ENCODE assay signal across 8 cellular contexts in the genomic region with DNA sequence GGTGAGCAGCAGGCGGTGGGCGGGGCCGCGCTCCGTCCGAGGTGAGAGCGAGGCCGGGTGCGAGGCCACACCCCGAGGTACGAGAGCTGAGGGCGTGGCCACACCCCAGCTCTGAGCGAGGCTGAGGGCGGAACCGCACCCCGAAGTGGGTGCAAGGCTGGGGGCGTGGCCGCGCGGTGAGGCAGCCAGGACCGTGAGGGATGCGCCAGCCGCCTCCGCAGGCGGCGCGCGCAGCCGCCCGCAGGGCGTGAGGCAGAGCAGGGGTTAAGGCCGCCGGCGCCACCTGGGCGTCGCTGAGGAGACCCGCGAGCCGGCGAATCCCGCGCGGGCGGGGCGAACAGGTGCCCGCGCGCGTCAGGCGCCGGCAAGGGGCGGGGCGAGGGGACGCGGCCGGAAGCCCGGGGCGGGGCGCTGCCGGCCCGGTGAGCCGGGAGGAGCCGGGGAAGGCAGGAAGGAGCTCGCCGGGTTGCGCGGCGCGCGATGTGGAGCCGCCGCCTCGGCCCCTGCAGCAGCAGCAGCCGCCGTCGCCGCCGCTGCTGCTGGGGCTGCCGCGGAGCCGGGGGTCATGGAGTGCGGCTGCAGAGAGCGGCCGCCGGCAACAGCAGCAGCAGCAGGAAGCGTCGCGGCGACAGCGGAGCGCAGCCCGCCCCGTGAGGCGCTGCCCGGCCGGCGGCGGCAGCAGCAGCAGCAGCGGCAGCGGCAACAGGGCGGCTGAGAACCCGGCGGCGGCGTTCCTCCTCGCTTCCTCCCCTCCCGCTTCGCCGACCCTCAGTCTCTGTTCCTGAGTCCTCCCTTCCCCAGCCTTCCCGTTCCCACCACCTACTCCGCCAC. TPM values are rescaled to one million over a fixed set of nuclear protein-coding genes. Genes with fewer than 3 reads are reported as not detected.
DNase-seq lines count a peak whose midpoint lies in the region; ATAC-seq, FAIRE-seq and TF ChIP-seq lines count a peak whose summit lies in the region.

A gene with protein sequence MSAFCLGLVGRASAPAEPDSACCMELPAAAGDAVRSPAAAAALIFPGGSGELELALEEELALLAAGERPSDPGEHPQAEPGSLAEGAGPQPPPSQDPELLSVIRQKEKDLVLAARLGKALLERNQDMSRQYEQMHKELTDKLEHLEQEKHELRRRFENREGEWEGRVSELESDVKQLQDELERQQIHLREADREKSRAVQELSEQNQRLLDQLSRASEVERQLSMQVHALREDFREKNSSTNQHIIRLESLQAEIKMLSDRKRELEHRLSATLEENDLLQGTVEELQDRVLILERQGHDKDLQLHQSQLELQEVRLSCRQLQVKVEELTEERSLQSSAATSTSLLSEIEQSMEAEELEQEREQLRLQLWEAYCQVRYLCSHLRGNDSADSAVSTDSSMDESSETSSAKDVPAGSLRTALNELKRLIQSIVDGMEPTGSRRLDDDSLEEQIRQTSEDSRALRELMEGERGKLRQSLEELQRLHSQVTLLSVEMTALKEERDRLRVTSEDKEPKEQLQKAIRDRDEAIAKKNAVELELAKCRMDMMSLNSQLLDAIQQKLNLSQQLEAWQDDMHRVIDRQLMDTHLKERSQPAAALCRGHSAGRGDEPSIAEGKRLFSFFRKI (plus strand): TSS at position 449 of the 831 bp plus-strand sequence. CDS start 633 bp downstream, outside the sequence.

- H3K79me2 ChIP-seq in DND-41 (ENCODE audit: insufficient read depth, low read length) = no peaks in the 10 kb centered on the region

- FAIRE-seq in RCC 7860 (lab: Jason Lieb, UNC) = no peak

- H3K4me1 ChIP-seq in DND-41 (ENCODE audit: insufficient read depth, low read length) = peaks cover 18% of the 10 kb centered on the region

- H3K4me2 ChIP-seq in DND-41 (ENCODE audit: insufficient read depth, low read length) = peak within 1 kb of the TSS; percentile 82

- H3K27me3 Mint-ChIP-seq in activated T-cell treated with anti-CD3 and anti-CD28 coated beads, Interleukin-2, amount 50 U/mL, for 72 hours (ENCODE audit: low read depth) = no peaks in the 10 kb centered on the region
- peaks cover 62% of the 10 kb centered on the region for H3K27me3 Mint-ChIP-seq in nephron (ENCODE audit: low read depth)
- no peaks in the 10 kb centered on the region for H3K27me3 Mint-ChIP-seq in stimulated activated naive CD8-positive, alpha-beta T cell treated with anti-CD3 and anti-CD28 coated beads, Interleukin-15, Interleukin-2, amounts not matched to agents 100 ng/mL and 50 ng/mL, for 24 hours

- no peaks in the 10 kb centered on the region for H3K9me3 ChIP-seq in DND-41 (ENCODE audit: insufficient read depth, low read length, severe bottlenecking)
- no peaks in the 10 kb centered on the region for H3K9me3 ChIP-seq in KOPT-K1 (ENCODE audit: insufficient read depth, low read length, poor library complexity, severe bottlenecking)

- no peaks in the 10 kb centered on the region for H3K9me3 Mint-ChIP-seq in activated T-cell treated with anti-CD3 and anti-CD28 coated beads, Interleukin-2, amount 50 U/mL, for 72 hours
- no peaks in the 10 kb centered on the region for H3K9me3 Mint-ChIP-seq in nephron
- no peaks in the 10 kb centered on the region for H3K9me3 Mint-ChIP-seq in stimulated activated naive CD8-positive, alpha-beta T cell treated with anti-CD3 and anti-CD28 coated beads, Interleukin-15, Interleukin-2, amounts not matched to agents 100 ng/mL and 50 ng/mL, for 24 hours

- H3K36me3 ChIP-seq in DND-41 (ENCODE audit: insufficient read depth, low read length) (no peaks in the 10 kb centered on the region), KOPT-K1 (ENCODE audit: insufficient read depth, low read length) (peaks cover 5% of the 10 kb centered on the region; the same call in 1 of the 2 replicates)

- H3K4me3 ChIP-seq in DND-41 (ENCODE audit: low read depth in 1 of 2, low read length in 2 of 2) = peak within 1 kb of the TSS; percentile 32 to 56; a peak in 3 of 4 replicates

- peaks cover 26% of the 10 kb centered on the region for H3K27me3 ChIP-seq in DND-41 (ENCODE audit: insufficient read depth, low read length, poor library complexity)

- H3K27ac Mint-ChIP-seq in activated T-cell treated with anti-CD3 and anti-CD28 coated beads, Interleukin-2, amount 50 U/mL, for 72 hours = peak within 1 kb of the TSS; percentile 89
- no peak within 1 kb of the TSS for H3K27ac Mint-ChIP-seq in nephron
- H3K27ac Mint-ChIP-seq in stimulated activated naive CD8-positive, alpha-beta T cell treated with anti-CD3 and anti-CD28 coated beads, Interleukin-15, Interleukin-2, amounts not matched to agents 100 ng/mL and 50 ng/mL, for 24 hours = peak within 1 kb of the TSS; percentile 95

- peak; percentile 82 for ATAC-seq in DND-41 (ENCODE audit: insufficient read depth, low read depth)
- ATAC-seq in GM21786 (IDR thresholded peaks at IDR 0.05; ENCODE audit: unreplicated experiment) = peak; percentile 76
- ATAC-seq in activated T-cell treated with anti-CD3 and anti-CD28 coated beads, Interleukin-2, amount 50 U/mL, for 72 hours (replicated peaks in 1 of 2) = peak; percentile 85 to 87

- DNase-seq in DND-41 (peak; percentile 78), RCC 7860 (ENCODE audit: low spot score) (peak; percentile 20), fibroblast of gingiva (ENCODE audit: low read depth) (peak; percentile 20)
- DNase-seq in activated T-cell treated with anti-CD3 and anti-CD28 coated beads, Interleukin-2, amount 50 U/mL, for 72 hours = peak; percentile 99 to 100

- H4K20me1 ChIP-seq in DND-41 (ENCODE audit: insufficient read depth, low read length) = peaks cover 6% of the 10 kb centered on the region; the same call in 1 of the 2 replicates

- H3K4me3 Mint-ChIP-seq in activated T-cell treated with anti-CD3 and anti-CD28 coated beads, Interleukin-2, amount 50 U/mL, for 72 hours = peak within 1 kb of the TSS; percentile 94 to 97
- H3K4me3 Mint-ChIP-seq in nephron = peak within 1 kb of the TSS; percentile 82 to 88 (median 88)
- H3K4me3 Mint-ChIP-seq in stimulated activated naive CD8-positive, alpha-beta T cell treated with anti-CD3 and anti-CD28 coated beads, Interleukin-15, Interleukin-2, amounts not matched to agents 100 ng/mL and 50 ng/mL, for 24 hours = peak within 1 kb of the TSS; percentile 94

- peak within 1 kb of the TSS; percentile 62 for H2AFZ ChIP-seq in DND-41 (ENCODE audit: low read depth, low read length)

- peak within 1 kb of the TSS; percentile 60 for H3K9ac ChIP-seq in DND-41 (ENCODE audit: low read depth, low read length)

- H3K36me3 Mint-ChIP-seq in activated T-cell treated with anti-CD3 and anti-CD28 coated beads, Interleukin-2, amount 50 U/mL, for 72 hours (ENCODE audit: insufficient read depth in 2 of 2) = peaks cover 6 to 25% of the 10 kb centered on the region in 2 donors
- no peaks in the 10 kb centered on the region for H3K36me3 Mint-ChIP-seq in nephron (ENCODE audit: low read depth)
- H3K36me3 Mint-ChIP-seq in stimulated activated naive CD8-positive, alpha-beta T cell treated with anti-CD3 and anti-CD28 coated beads, Interleukin-15, Interleukin-2, amounts not matched to agents 100 ng/mL and 50 ng/mL, for 24 hours (ENCODE audit: low read depth) = peaks cover 38% of the 10 kb centered on the region

- H3K27ac ChIP-seq in DND-41 (ENCODE audit: low read length) (peak within 1 kb of the TSS; percentile 32; the same call in 1 of the 2 replicates), KOPT-K1 (ENCODE audit: low read depth, low read length, poor library complexity, severe bottlenecking) (peak within 1 kb of the TSS; percentile 57)

- TF ChIP-seq CTCF in DND-41 (IDR thresholded peaks at IDR 0.05; ENCODE audit: borderline replicate concordance, extremely low read depth, low read length, poor library complexity, severe bottlenecking) (no peak), nephron (IDR thresholded peaks at IDR 0.05; ENCODE audit: unreplicated experiment in 3 of 3) (no peak)

- peaks cover 54% of the 10 kb centered on the region for H3K4me1 Mint-ChIP-seq in activated T-cell treated with anti-CD3 and anti-CD28 coated beads, Interleukin-2, amount 50 U/mL, for 72 hours (ENCODE audit: low read depth)
- H3K4me1 Mint-ChIP-seq in nephron = peaks cover 26% of the 10 kb centered on the region
- peaks cover 45% of the 10 kb centered on the region for H3K4me1 Mint-ChIP-seq in stimulated activated naive CD8-positive, alpha-beta T cell treated with anti-CD3 and anti-CD28 coated beads, Interleukin-15, Interleukin-2, amounts not matched to agents 100 ng/mL and 50 ng/mL, for 24 hours (ENCODE audit: low read depth)

RNA-seq across cellular contexts. Expression of the gene that starts here (rescaled TPM):
- total RNA-seq in activated T-cell treated with anti-CD3 and anti-CD28 coated beads, Interleukin-2, amount 50 U/mL, for 72 hours = 100 to 1,000 TPM; 154 to 180 TPM

Comparison
In these comparisons a context has a peak if more than half of its experiments do, and no peak if none do; other contexts are left out.
1. Peak in every context shown above with its lines: DNase-seq, ATAC-seq, H3K4me3 ChIP-seq and H3K27ac ChIP-seq.
2. DNase-seq: peak in every context shown above with its lines; median percentile 100 in activated T-cell treated with anti-CD3 and anti-CD28 coated beads, Interleukin-2, amount 50 U/mL, for 72 hours; 78 in DND-41; 20 in RCC 7860; 20 in fibroblast of gingiva.
3. H3K27ac Mint-ChIP-seq: peak in activated T-cell treated with anti-CD3 and anti-CD28 coated beads, Interleukin-2, amount 50 U/mL, for 72 hours (single experiment) and stimulated activated naive CD8-positive, alpha-beta T cell treated with anti-CD3 and anti-CD28 coated beads, Interleukin-15, Interleukin-2, amounts not matched to agents 100 ng/mL and 50 ng/mL, for 24 hours (single experiment); none in nephron (0 of 3).